In the genomic region with DNA sequence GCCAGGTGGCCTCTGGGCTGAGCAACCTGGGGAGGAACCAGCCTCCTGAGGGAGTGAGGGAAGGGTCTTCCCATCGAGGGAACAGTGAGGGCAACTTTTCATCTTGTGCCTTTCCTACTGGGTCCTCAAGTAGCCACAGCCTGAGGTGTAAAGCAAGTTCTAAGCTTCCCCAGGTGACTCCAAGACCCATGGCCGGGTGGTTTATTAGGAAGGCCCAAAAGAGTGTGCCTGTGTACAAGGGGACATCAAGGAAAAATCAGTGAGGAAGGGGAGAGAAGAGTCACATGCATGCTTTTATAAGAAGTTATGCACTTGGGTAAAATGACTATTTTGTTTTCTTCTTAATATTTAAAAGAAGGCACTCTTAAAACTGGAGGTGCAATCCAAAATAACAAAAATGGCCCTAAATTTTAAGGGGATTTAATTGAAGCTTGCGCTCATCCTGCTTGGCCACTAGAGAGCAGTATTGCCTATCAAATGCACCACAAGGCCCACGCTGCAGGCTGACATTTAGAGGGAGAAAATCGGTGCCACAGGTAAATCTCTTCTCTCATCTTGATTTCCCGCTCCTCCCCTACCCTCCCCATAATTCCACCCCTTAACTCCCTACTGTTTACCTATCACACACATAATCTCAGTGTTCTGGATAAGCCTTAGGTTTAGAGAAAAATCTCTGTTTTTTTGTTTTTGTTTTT, we compare ENCODE assay signal across 8 cellular contexts. TPM values are rescaled to one million over a fixed set of nuclear protein-coding genes. Genes with fewer than 3 reads are reported as not detected.
DNase-seq lines count a peak whose midpoint lies in the region; ATAC-seq, FAIRE-seq and TF ChIP-seq lines count a peak whose summit lies in the region.

No MANE protein-coding gene starts in this region.

- H3K9me3 Mint-ChIP-seq in activated CD4-positive, alpha-beta T cell treated with anti-CD3 and anti-CD28 coated beads for 36 hours (ENCODE audit: low read depth): no peaks in the 10 kb centered on the region

- no peaks in the 10 kb centered on the region for H3K79me2 ChIP-seq in K562 (ENCODE audit: control insufficient read depth, insufficient read depth, low read length)

- H4K20me1 ChIP-seq in K562 (replicated peaks; ENCODE audit: control insufficient read depth, insufficient read depth, low read length): no peaks in the 10 kb centered on the region

- ATAC-seq in activated CD4-positive, alpha-beta T cell treated with anti-CD3 and anti-CD28 coated beads for 36 hours: peak; percentile 63
- ATAC-seq in Panc1: peak; percentile 77
- peak; percentile 84 for ATAC-seq in K562

- peak; percentile 94 for FAIRE-seq in K562 (lab: Jason Lieb, UNC)

- in situ Hi-C loops in Panc1 (cut with HindIII; ENCODE audit: low pct_unique_long_range_greater_than_20kb, low sequenced_read_pairs) (no loop called here), K562 (cut with MboI) (loop anchor here (10.0 to 25.0 kb wide), 2 partner anchors 209 to 366 kb away; no protein-coding TSS in a partner anchor)

- H3K9me3 ChIP-seq in Panc1 (ENCODE audit: control insufficient read depth, insufficient read depth, low read depth, low read length) (no peaks in the 10 kb centered on the region), K562 (replicated peaks; ENCODE audit: control insufficient read depth, insufficient read depth, low read depth, low read length) (no peaks in the 10 kb centered on the region)

- no peaks in the 10 kb centered on the region for H3K4me1 Mint-ChIP-seq in activated CD4-positive, alpha-beta T cell treated with anti-CD3 and anti-CD28 coated beads for 36 hours

- H3K27ac Mint-ChIP-seq in activated CD4-positive, alpha-beta T cell treated with anti-CD3 and anti-CD28 coated beads for 36 hours: no peak overlapping the region

- 1% methylated on average over 6 of the region's 6 CpGs for WGBS in K562 (ENCODE audit: insufficient coverage, low coverage, missing lambda C conversion rate)

- H3K27ac ChIP-seq in HL-60 (replicated peaks) (no peak overlapping the region), Panc1 (ENCODE audit: low read length) (no peak overlapping the region), K562 (ENCODE audit: extremely low read depth, low read depth, low read length) (no peak overlapping the region)

- no peak overlapping the region for H3K4me2 ChIP-seq in K562 (ENCODE audit: insufficient read depth, low read length)

- H3K36me3 Mint-ChIP-seq in activated CD4-positive, alpha-beta T cell treated with anti-CD3 and anti-CD28 coated beads for 36 hours (ENCODE audit: low read depth): no peaks in the 10 kb centered on the region

- H3K27me3 Mint-ChIP-seq in activated CD4-positive, alpha-beta T cell treated with anti-CD3 and anti-CD28 coated beads for 36 hours: peaks cover 7% of the 10 kb centered on the region

- BruUV-seq in Panc1 (replicated peaks; lab: Mats Ljungman, UMichigan) (no TSS peak), K562 (replicated peaks; lab: Mats Ljungman, UMichigan) (no TSS peak)

- TF ChIP-seq EP300 in K562 (IDR thresholded peaks at IDR 0.05; ENCODE audit: low read length): no peak

- H3K9me1 ChIP-seq in K562 (ENCODE audit: control insufficient read depth, insufficient read depth, low read length): no peaks in the 10 kb centered on the region

- H3K4me3 ChIP-seq in HL-60 (replicated peaks; ENCODE audit: insufficient read depth, low read length) (no peak overlapping the region), Panc1 (ENCODE audit: low read depth in 2 of 2, low read length in 2 of 2) (no peak overlapping the region), K562 (no peak overlapping the region)

- peak; percentile 92 to 96 for TF ChIP-seq RAD21 in K562 (CRISPR knock-in tag; conservative IDR thresholded peaks at IDR 0.05 in 1 of 2, IDR thresholded peaks at IDR 0.05 in 1 of 2)

- H3K4me1 ChIP-seq in Panc1 (ENCODE audit: control insufficient read depth, insufficient read depth, low read length): no peaks in the 10 kb centered on the region
- no peaks in the 10 kb centered on the region for H3K4me1 ChIP-seq in K562 (replicated peaks in 1 of 2; ENCODE audit: control insufficient read depth in 2 of 2, insufficient read depth in 2 of 2, low read length in 2 of 2)

- POLR2A ChIA-PET in activated CD4-positive, alpha-beta T cell treated with anti-CD3 and anti-CD28 coated beads for 36 hours (lab: Charles Lee): no interaction called here
- POLR2A ChIA-PET in Panc1 (lab: Charles Lee): no interaction called here
- POLR2A ChIA-PET in K562 (lab: Yijun Ruan, JAX): interaction anchor here (0.6 to 1.0 kb wide), 2 partner anchors 210 to 304 kb away, joined by 3 read pairs; no protein-coding TSS in a partner anchor

- CTCF ChIA-PET in activated CD4-positive, alpha-beta T cell treated with anti-CD3 and anti-CD28 coated beads for 36 hours (lab: Charles Lee): interaction anchor here (0.9 to 4.6 kb wide), 8 partner anchors 12 to 382 kb away, joined by 3 to 47 read pairs (median 4); no protein-coding TSS in a partner anchor
- CTCF ChIA-PET in Panc1 (lab: Charles Lee) (interaction anchor here (0.9 to 1.3 kb wide), 3 partner anchors 201 to 368 kb away, joined by 3 to 6 read pairs (median 3); no protein-coding TSS in a partner anchor), K562 (lab: Yijun Ruan, JAX; ENCODE audit: low intra/inter-chr PET ratio) (interaction anchor here (1.0 to 2.8 kb wide), 2 partner anchors 211 to 366 kb away, joined by 6 to 31 read pairs; no protein-coding TSS in a partner anchor)

- peak; percentile 59 for DNase-seq in activated CD4-positive, alpha-beta T cell treated with anti-CD3 and anti-CD28 coated beads for 36 hours
- no peak for DNase-seq in activated CD4-positive, alpha-beta T cell treated with anti-CD3 and anti-CD28 coated beads, Interleukin-2, amount 50 U/mL, for 4 hours
- DNase-seq in HL-60 (ENCODE audit: low read depth in 1 of 2, low spot score in 1 of 2) (peak; percentile 11 to 50), Panc1 (ENCODE audit: low read depth, low spot score) (peak; percentile 47), K562 (ENCODE audit: extremely low read depth in 1 of 4, low spot score in 3 of 4) (peak; percentile 50 to 74 (median 61)), iPS-NIHi7 (ENCODE audit: extremely low spot score) (peak; percentile 85), OCI-M2 (lab: John Stamatoyannopoulos, UW; ENCODE audit: unreplicated experiment) (no peak)
- DNase-seq in stimulated activated CD4-positive, alpha-beta T cell treated with anti-CD3 and anti-CD28 coated beads, Interleukin-12 subunit alpha, Interleukin-12 subunit beta, amount 100 ng/mL, for 4 hours: peak; percentile 5

- no peak for TF ChIP-seq POLR2A in K562 (conservative IDR thresholded peaks at IDR 0.05)

- H3K4me3 Mint-ChIP-seq in activated CD4-positive, alpha-beta T cell treated with anti-CD3 and anti-CD28 coated beads for 36 hours: no peak overlapping the region

- H3K36me3 ChIP-seq in Panc1 (ENCODE audit: control insufficient read depth, insufficient read depth, low read length): no peaks in the 10 kb centered on the region
- no peaks in the 10 kb centered on the region for H3K36me3 ChIP-seq in K562 (ENCODE audit: control insufficient read depth, insufficient read depth, low read length)

- peak overlapping the region; percentile 49 for H2AFZ ChIP-seq in K562 (ENCODE audit: low read depth, low read length)

- TF ChIP-seq CTCF in HL-60 (IDR thresholded peaks at IDR 0.05; ENCODE audit: insufficient read depth, low read length) (peak; percentile 88), Panc1 (IDR thresholded peaks at IDR 0.05) (peak; percentile 88), K562 (IDR thresholded peaks at IDR 0.05 in 2 of 3, conservative IDR thresholded peaks at IDR 0.05 in 1 of 3; ENCODE audit: insufficient read depth in 2 of 3, low read depth in 1 of 3, low read length in 3 of 3) (peak; percentile 72 to 93 (median 76))

- no peak overlapping the region for H3K9ac ChIP-seq in K562 (ENCODE audit: insufficient read depth in 1 of 2, low read depth in 2 of 2, low read length in 2 of 2)

- H3K27me3 ChIP-seq in HL-60 (ENCODE audit: insufficient read depth, poor library complexity, severe bottlenecking): no peaks in the 10 kb centered on the region
- no peaks in the 10 kb centered on the region for H3K27me3 ChIP-seq in Panc1 (ENCODE audit: control insufficient read depth, insufficient read depth, low read length)
- H3K27me3 ChIP-seq in K562 (ENCODE audit: control insufficient read depth in 2 of 2, insufficient read depth in 2 of 2, low read length in 2 of 2): no peaks in the 10 kb centered on the region

- intact Hi-C loops in activated CD4-positive, alpha-beta T cell treated with anti-CD3 and anti-CD28 coated beads for 36 hours (cut with DNase I, micrococcal nuclease): loop anchor here (1.0 to 5.0 kb wide), 3 partner anchors 129 to 366 kb away; no protein-coding TSS in a partner anchor
- intact Hi-C loops in Panc1 (cut with micrococcal nuclease; ENCODE audit: unreplicated experiment) (loop anchor here (1.0 to 2.0 kb wide), 2 partner anchors 210 to 366 kb away; no protein-coding TSS in a partner anchor), K562 (cut with micrococcal nuclease) (loop anchor here (1.0 to 2.0 kb wide), 2 partner anchors 210 to 366 kb away; no protein-coding TSS in a partner anchor)

TF ChIP-seq in K562, 482 proteins besides CTCF, POLR2A, EP300 and RAD21 (continues in another document):
- no peak for TF ChIP-seq BACH1 (tag; IDR thresholded peaks at IDR 0.05)
- no peak for TF ChIP-seq ZC3H11A (IDR thresholded peaks at IDR 0.05; ENCODE audit: low read depth, low read length)

RNA-seq across cellular contexts. Expression of a gene that starts 6.7 kb away (rescaled TPM):
- not detected for total RNA-seq in activated CD4-positive, alpha-beta T cell treated with anti-CD3 and anti-CD28 coated beads for 36 hours
- total RNA-seq in Panc1 (2021; ENCODE audit: unreplicated experiment) (not detected), K562 (2014; rRNA removed) (not detected in 2 replicates), K562 (2014; rRNA removed; fragmentation: Illumina TruSeq; extraction: Trizol) (not detected in 2 replicates), K562 (2015; rRNA removed; fragmentation: Illumina TruSeq; extraction: Trizol) (not detected in 2 replicates), K562 (2021) (not detected in 2 replicates)
- not detected for polyA plus RNA-seq in Panc1 (2012; ENCODE audit: insufficient read length)
- total RNA-seq in K562 (2011; cell fraction: chromatin; rRNA removed; ENCODE audit: low replicate concordance): not detected in 2 replicates
- total RNA-seq in K562 (2011; cell fraction: nucleolus; rRNA removed): not detected in 2 replicates
- total RNA-seq in K562 (2011; cell fraction: nucleoplasm; rRNA removed): not detected in 2 replicates
- polyA plus RNA-seq in K562 (2011; rRNA removed) (not detected in 2 replicates), K562 (2014; fragmentation: Illumina TruSeq; extraction: Trizol) (not detected in 2 replicates), K562 (2014; fragmentation: Nextera tagmentation; extraction: Ambion mirVana) (not detected), K562 (2014; rRNA removed) (not detected in 2 replicates)
- not detected in 2 replicates for polyA plus RNA-seq in K562 (2011; cell fraction: cytosol; rRNA removed)
- not detected in 2 replicates for polyA plus RNA-seq in K562 (2011; cell fraction: nucleus; rRNA removed)
- not detected in 2 replicates for polyA plus RNA-seq in K562 (2012)
- not detected in 2 replicates for polyA minus RNA-seq in K562 (2011; rRNA and poly(A)+ RNA removed)
- not detected in 2 replicates for polyA minus RNA-seq in K562 (2011; cell fraction: cytosol; rRNA and poly(A)+ RNA removed)
- polyA minus RNA-seq in K562 (2011; cell fraction: nucleus; rRNA and poly(A)+ RNA removed): not detected in 2 replicates

Comparison
In these comparisons a context has a peak if more than half of its experiments do, and no peak if none do; other contexts are left out.
1. DNase-seq: peak in activated CD4-positive, alpha-beta T cell treated with anti-CD3 and anti-CD28 coated beads for 36 hours (single experiment), HL-60 (2 of 2), Panc1 (single experiment), K562 (4 of 4), iPS-NIHi7 (single experiment) and stimulated activated CD4-positive, alpha-beta T cell treated with anti-CD3 and anti-CD28 coated beads, Interleukin-12 subunit alpha, Interleukin-12 subunit beta, amount 100 ng/mL, for 4 hours (single experiment); none in activated CD4-positive, alpha-beta T cell treated with anti-CD3 and anti-CD28 coated beads, Interleukin-2, amount 50 U/mL, for 4 hours (0 of 2) and OCI-M2 (single experiment).
2. Peak in every context shown above with its lines, with median percentiles within 50 percentile points of each other: ATAC-seq and CTCF ChIP-seq.